16 cellular contexts compared by ENCODE assay signal in the genomic region with DNA sequence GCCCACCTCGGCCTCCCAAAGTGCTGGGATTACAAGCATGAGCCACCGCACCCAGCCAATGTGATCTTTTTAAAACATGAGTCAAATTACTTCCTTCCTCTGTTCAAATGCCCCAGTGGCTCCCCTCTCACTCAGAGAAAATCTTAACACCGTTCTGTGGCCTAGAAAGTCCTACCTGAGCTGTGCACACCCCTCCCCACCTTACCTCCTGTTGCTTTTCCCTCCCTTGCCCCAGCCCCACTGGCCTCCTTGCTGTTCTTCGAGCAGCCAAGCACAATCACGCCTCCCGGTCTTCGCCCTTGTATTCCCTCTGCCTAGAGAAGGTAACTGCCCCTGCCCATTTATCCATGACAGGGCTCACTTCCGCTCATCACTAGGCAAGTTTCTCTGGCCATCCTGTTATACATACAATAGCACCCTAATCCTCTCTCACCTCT.
DNase-seq lines count a peak whose midpoint lies in the region; ATAC-seq, FAIRE-seq and TF ChIP-seq lines count a peak whose summit lies in the region.
"Had no signal": no experiment of that assay in that cellular context is flagged by ENCODE, and none has a peak within 500 bp of the region (broad histone marks: within the 10 kb centered on the region; RNA-seq: fewer than 3 reads in every experiment).

No MANE protein-coding gene starts in this region.

- H4K20me1 ChIP-seq in OCI-LY1 (ENCODE audit: insufficient read depth, low read length) = no peaks in the 10 kb centered on the region
- no peaks in the 10 kb centered on the region for H4K20me1 ChIP-seq in endothelial cell of umbilical vein (replicated peaks; ENCODE audit: control insufficient read depth, extremely low read depth, insufficient read depth, low read length)

- TF ChIP-seq CTCF in OCI-LY1 (IDR thresholded peaks at IDR 0.05; ENCODE audit: low read length) = no peak
- no peak for TF ChIP-seq CTCF in endothelial cell of umbilical vein (IDR thresholded peaks at IDR 0.05; ENCODE audit: extremely low read depth in 1 of 2, insufficient read depth in 1 of 2, low read depth in 1 of 2, low read length in 2 of 2)

- POLR2A ChIA-PET in endothelial cell of umbilical vein (lab: Charles Lee) = no interaction called here

- CTCF ChIA-PET in endothelial cell of umbilical vein (lab: Charles Lee) = interaction anchor here (14.7 kb wide), 1 partner anchor 78 kb away, joined by 1069 read pairs; a partner anchor contains a TSS

- H3K4me1 ChIP-seq in OCI-LY1 (ENCODE audit: insufficient read depth, low read length, severe bottlenecking) (peaks cover 55% of the 10 kb centered on the region), endothelial cell of umbilical vein (ENCODE audit: control insufficient read depth, extremely low read depth, insufficient read depth, low read length) (no peaks in the 10 kb centered on the region)
- H3K4me1 ChIP-seq in effector memory CD4-positive, alpha-beta T cell (ENCODE audit: control insufficient read depth, insufficient read depth, low read length, poor library complexity, severe bottlenecking) = peaks cover 14% of the 10 kb centered on the region

- no peak for TF ChIP-seq POLR2A in endothelial cell of umbilical vein (IDR thresholded peaks at IDR 0.05; ENCODE audit: low read depth, low read length)

- H3K4me3 ChIP-seq in OCI-LY1 (ENCODE audit: low read depth, low read length, poor library complexity, severe bottlenecking) = no peak overlapping the region
- H3K4me3 ChIP-seq in endothelial cell of umbilical vein (replicated peaks in 1 of 3; ENCODE audit: insufficient read depth in 1 of 3, low read depth in 1 of 3, low read length in 3 of 3) = no peak overlapping the region
- no peak overlapping the region for H3K4me3 ChIP-seq in effector memory CD4-positive, alpha-beta T cell (ENCODE audit: insufficient read depth, low read depth, low read length, poor library complexity, severe bottlenecking)
- H3K4me3 ChIP-seq: hepatocyte, smooth muscle cell had no signal

- ATAC-seq in GM18861 (IDR thresholded peaks at IDR 0.05; ENCODE audit: unreplicated experiment) = no peak

- H3K4me2 ChIP-seq in OCI-LY1 (ENCODE audit: low read length) (peak overlapping the region; percentile 37), endothelial cell of umbilical vein (ENCODE audit: insufficient read depth, low read length) (no peak overlapping the region)
- H3K4me2 ChIP-seq: hepatocyte, smooth muscle cell had no signal

- no peak overlapping the region for H2AFZ ChIP-seq in OCI-LY1 (ENCODE audit: low read length)
- H2AFZ ChIP-seq in endothelial cell of umbilical vein (ENCODE audit: low read depth, low read length) = peak overlapping the region; percentile 19
- H2AFZ ChIP-seq: hepatocyte had no signal

- peaks cover 10% of the 10 kb centered on the region; the same call in 1 of the 2 replicates for H3F3A ChIP-seq in OCI-LY1 (ENCODE audit: insufficient read depth, low read length)

- H3K27ac ChIP-seq in OCI-LY1 (ENCODE audit: low read depth, low read length, poor library complexity, severe bottlenecking) (peak overlapping the region; percentile 88), endothelial cell of umbilical vein (ENCODE audit: insufficient read depth, low read depth, low read length) (no peak overlapping the region)
- no peak overlapping the region for H3K27ac ChIP-seq in effector memory CD4-positive, alpha-beta T cell (ENCODE audit: insufficient read depth, low read length, poor library complexity, severe bottlenecking)
- H3K27ac ChIP-seq: hepatocyte had no signal

- no peaks in the 10 kb centered on the region for H3K9me1 ChIP-seq in endothelial cell of umbilical vein (replicated peaks; ENCODE audit: control insufficient read depth, extremely low read depth, insufficient read depth, low read length)

- no TSS peak for BruUV-seq in endothelial cell of umbilical vein (replicated peaks; lab: Mats Ljungman, UMichigan)

- H3K9me3 ChIP-seq in OCI-LY1 (ENCODE audit: low read length) = no peaks in the 10 kb centered on the region
- no peaks in the 10 kb centered on the region for H3K9me3 ChIP-seq in endothelial cell of umbilical vein (replicated peaks; ENCODE audit: control insufficient read depth, insufficient read depth, low read length)
- H3K9me3 ChIP-seq in effector memory CD4-positive, alpha-beta T cell (ENCODE audit: control insufficient read depth, low read length) = no peaks in the 10 kb centered on the region

- intact Hi-C loops in endothelial cell of umbilical vein (cut with micrococcal nuclease) = no loop called here

- H3K9ac ChIP-seq in OCI-LY1 (ENCODE audit: low read length) (peak overlapping the region; percentile 6; the same call in 1 of the 2 replicates), endothelial cell of umbilical vein (replicated peaks; ENCODE audit: extremely low read depth, insufficient read depth, low read length) (no peak overlapping the region)

- H3K27me3 ChIP-seq in OCI-LY1 (ENCODE audit: insufficient read depth, low read length) (no peaks in the 10 kb centered on the region), endothelial cell of umbilical vein (ENCODE audit: control insufficient read depth in 2 of 2, insufficient read depth in 2 of 2, low read length in 2 of 2) (no peaks in the 10 kb centered on the region)
- no peaks in the 10 kb centered on the region for H3K27me3 ChIP-seq in effector memory CD4-positive, alpha-beta T cell (replicated peaks; ENCODE audit: control insufficient read depth, insufficient read depth, low read length, poor library complexity, severe bottlenecking)
- H3K27me3 ChIP-seq: hepatocyte had no signal

- H3K9me2 ChIP-seq in OCI-LY1 (ENCODE audit: low read depth, low read length) = no peaks in the 10 kb centered on the region

- H3K36me3 ChIP-seq in OCI-LY1 (ENCODE audit: insufficient read depth, low read length) (no peaks in the 10 kb centered on the region), endothelial cell of umbilical vein (ENCODE audit: control insufficient read depth in 2 of 2, extremely low read depth in 1 of 2, insufficient read depth in 2 of 2, low read length in 2 of 2) (no peaks in the 10 kb centered on the region)
- no peaks in the 10 kb centered on the region for H3K36me3 ChIP-seq in effector memory CD4-positive, alpha-beta T cell (ENCODE audit: control insufficient read depth, insufficient read depth, low read length)

- no peak for FAIRE-seq in endothelial cell of umbilical vein (lab: Jason Lieb, UNC)

- DNase-seq in stimulated activated naive CD4-positive, alpha-beta T cell (lab: John Stamatoyannopoulos, UW) = peak in 4 of 6 experiments; percentile 10 to 26 (median 17)
- DNase-seq in stimulated activated naive CD4-positive, alpha-beta T cell treated with Interleukin-2 at 50 U/mL for 16 hours (lab: John Stamatoyannopoulos, UW) = no peak
- DNase-seq in endothelial cell of umbilical vein (ENCODE audit: low read depth, low spot score) (no peak), pons (ENCODE audit: low spot score) (no peak), GM19240 (ENCODE audit: insufficient read length, low spot score) (no peak)
- DNase-seq in effector memory CD4-positive, alpha-beta T cell = no peak
- DNase-seq: activated gamma-delta T cell treated with Interleukin-2 at 50 U/mL for 16 hours, DMS79, GOT3, NCI-H1436, NCI-H2227 treated with DMSO at 0.1 percent for 48 hours, T-helper 9 cell had no signal

- dilution Hi-C loops in endothelial cell of umbilical vein (cut with MboI; ENCODE audit: extremely low pct_ligation_motif_present, low sequenced_read_pairs) = no loop called here

- H3K79me2 ChIP-seq in OCI-LY1 (ENCODE audit: insufficient read depth, low read length) (no peaks in the 10 kb centered on the region), endothelial cell of umbilical vein (ENCODE audit: control insufficient read depth, insufficient read depth, low read length) (no peaks in the 10 kb centered on the region)
- H3K79me2 ChIP-seq: hepatocyte had no signal

TF ChIP-seq in endothelial cell of umbilical vein, 7 proteins besides CTCF, POLR2A, EP300 and RAD21:
- TF ChIP-seq JUN (IDR thresholded peaks at IDR 0.05; ENCODE audit: borderline replicate concordance, insufficient read depth, insufficient read length, low read depth) = no peak
- TF ChIP-seq POLR2AphosphoS5 (IDR thresholded peaks at IDR 0.05; ENCODE audit: insufficient read depth, low read depth, low read length) = no peak
- no peak for TF ChIP-seq EZH2 (IDR thresholded peaks at IDR 0.05; ENCODE audit: borderline replicate concordance, low read depth, low read length, severe bottlenecking)
- no peak for TF ChIP-seq FOS (IDR thresholded peaks at IDR 0.05; ENCODE audit: borderline replicate concordance, insufficient read depth, low read length)
- TF ChIP-seq GATA2 (IDR thresholded peaks at IDR 0.05; ENCODE audit: insufficient read depth, insufficient read length, low read depth, low read length) = no peak
- TF ChIP-seq, protein P1, sequence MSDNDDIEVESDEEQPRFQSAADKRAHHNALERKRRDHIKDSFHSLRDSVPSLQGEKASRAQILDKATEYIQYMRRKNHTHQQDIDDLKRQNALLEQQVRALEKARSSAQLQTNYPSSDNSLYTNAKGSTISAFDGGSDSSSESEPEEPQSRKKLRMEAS (IDR thresholded peaks at IDR 0.05; ENCODE audit: insufficient read depth, insufficient read length) = no peak
- TF ChIP-seq MYC (IDR thresholded peaks at IDR 0.05; ENCODE audit: low read depth, low read length) = no peak

Comparison
In these comparisons a context has a peak if more than half of its experiments do, and no peak if none do; other contexts are left out.
1. DNase-seq: peak in stimulated activated naive CD4-positive, alpha-beta T cell (4 of 6); none in stimulated activated naive CD4-positive, alpha-beta T cell treated with Interleukin-2 at 50 U/mL for 16 hours (single experiment), endothelial cell of umbilical vein (single experiment), pons (single experiment), effector memory CD4-positive, alpha-beta T cell (0 of 3) and GM19240 (single experiment).